1 cellular context compared by ENCODE assay signal in the genomic region with DNA sequence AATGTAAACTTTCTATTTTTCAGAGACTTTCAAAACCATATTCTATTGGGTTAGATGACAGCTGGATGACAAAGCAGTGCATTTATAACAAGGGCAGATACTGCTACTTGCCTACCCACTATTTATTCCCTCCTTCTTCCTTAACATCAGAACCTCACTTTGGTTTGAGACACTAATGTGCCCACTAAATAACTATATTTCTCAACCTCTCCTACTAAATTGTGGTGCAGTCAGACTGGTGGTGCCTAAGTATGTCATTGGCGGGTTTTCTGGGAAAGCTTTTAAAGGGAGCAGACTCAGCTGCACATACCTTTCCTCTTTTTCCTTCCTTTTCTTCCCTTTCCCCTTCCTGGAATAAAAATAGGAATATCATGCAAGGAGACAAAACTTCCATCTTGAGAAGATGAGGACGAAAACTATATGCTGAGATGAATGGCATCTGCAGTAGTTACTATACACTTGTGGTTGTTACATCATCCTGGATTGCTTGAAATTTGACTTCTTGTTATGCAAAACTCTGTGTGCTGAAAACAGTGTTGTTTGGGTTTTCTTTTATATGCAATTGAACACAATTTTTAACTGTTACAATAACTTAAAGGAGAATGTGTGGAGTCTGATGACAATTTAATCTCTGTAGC.
TF ChIP-seq lines count a peak whose summit lies in the region.

No MANE protein-coding gene starts in this region.

TF ChIP-seq in K562, 482 proteins besides CTCF, POLR2A, EP300 and RAD21 (continues in another document):
- TF ChIP-seq, protein P1, sequence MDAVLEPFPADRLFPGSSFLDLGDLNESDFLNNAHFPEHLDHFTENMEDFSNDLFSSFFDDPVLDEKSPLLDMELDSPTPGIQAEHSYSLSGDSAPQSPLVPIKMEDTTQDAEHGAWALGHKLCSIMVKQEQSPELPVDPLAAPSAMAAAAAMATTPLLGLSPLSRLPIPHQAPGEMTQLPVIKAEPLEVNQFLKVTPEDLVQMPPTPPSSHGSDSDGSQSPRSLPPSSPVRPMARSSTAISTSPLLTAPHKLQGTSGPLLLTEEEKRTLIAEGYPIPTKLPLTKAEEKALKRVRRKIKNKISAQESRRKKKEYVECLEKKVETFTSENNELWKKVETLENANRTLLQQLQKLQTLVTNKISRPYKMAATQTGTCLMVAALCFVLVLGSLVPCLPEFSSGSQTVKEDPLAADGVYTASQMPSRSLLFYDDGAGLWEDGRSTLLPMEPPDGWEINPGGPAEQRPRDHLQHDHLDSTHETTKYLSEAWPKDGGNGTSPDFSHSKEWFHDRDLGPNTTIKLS (IDR thresholded peaks at IDR 0.05; ENCODE audit: borderline replicate concordance, low read depth) = no peak
- TF ChIP-seq THRAP3 (IDR thresholded peaks at IDR 0.05; ENCODE audit: borderline replicate concordance) (no peak), ELF4 (CRISPR knock-in tag; IDR thresholded peaks at IDR 0.05) (no peak), POLR2AphosphoS5 (IDR thresholded peaks at IDR 0.05; ENCODE audit: control insufficient read depth, insufficient read depth, low read depth, low read length) (no peak), ZNF668 (CRISPR knock-in tag; IDR thresholded peaks at IDR 0.05) (no peak), SREBF2 (CRISPR knock-in tag; IDR thresholded peaks at IDR 0.05) (no peak), ZSCAN32 (CRISPR knock-in tag; IDR thresholded peaks at IDR 0.05) (peak; percentile 71), E2F3 (CRISPR knock-in tag; IDR thresholded peaks at IDR 0.05) (no peak), ZNF12 (CRISPR knock-in tag; IDR thresholded peaks at IDR 0.05) (no peak), CTBP1 (IDR thresholded peaks at IDR 0.05; ENCODE audit: borderline replicate concordance) (no peak), ZNF184 (CRISPR knock-in tag; IDR thresholded peaks at IDR 0.05) (no peak), SRSF3 (IDR thresholded peaks at IDR 0.05; ENCODE audit: insufficient read depth, low read length) (no peak), ZNF134 (CRISPR knock-in tag; conservative IDR thresholded peaks at IDR 0.05) (no peak), OTX1 (CRISPR knock-in tag; IDR thresholded peaks at IDR 0.05) (no peak), DIDO1 (tag; IDR thresholded peaks at IDR 0.05; ENCODE audit: low read depth) (no peak), SP2 (IDR thresholded peaks at IDR 0.05; ENCODE audit: extremely low read depth, low read depth, low read length, poor library complexity, severe bottlenecking) (no peak), HDAC1 (IDR thresholded peaks at IDR 0.05) (no peak), KLF10 (CRISPR knock-in tag; IDR thresholded peaks at IDR 0.05) (no peak), RAD51 (IDR thresholded peaks at IDR 0.05; ENCODE audit: borderline replicate concordance, low read depth) (no peak), CEBPG (CRISPR knock-in tag; IDR thresholded peaks at IDR 0.05) (no peak), CEBPG (tag; conservative IDR thresholded peaks at IDR 0.05 in 1 of 2, IDR thresholded peaks at IDR 0.05 in 1 of 2) (peak; percentile 75 to 83), CHD4 (IDR thresholded peaks at IDR 0.05; ENCODE audit: insufficient read depth, insufficient replicate concordance, low read depth, low read length, poor library complexity, severe bottlenecking) (no peak), PHF21A (IDR thresholded peaks at IDR 0.05; ENCODE audit: borderline replicate concordance, low read depth) (no peak), CEBPB (tag; IDR thresholded peaks at IDR 0.05) (0 out of 2 replicates have a peak, but pooled peaks have one; percentile 36), RBFOX2 (IDR thresholded peaks at IDR 0.05; ENCODE audit: low read depth, low read length) (peak; percentile 47), POLR2H (tag; IDR thresholded peaks at IDR 0.05; ENCODE audit: low read depth) (peak; percentile 40; the same call in 1 of the 2 replicates), FOS (IDR thresholded peaks at IDR 0.05; ENCODE audit: extremely low read depth, insufficient read length) (no peak), SUPT5H (IDR thresholded peaks at IDR 0.05) (no peak)
- TF ChIP-seq, protein P2, sequence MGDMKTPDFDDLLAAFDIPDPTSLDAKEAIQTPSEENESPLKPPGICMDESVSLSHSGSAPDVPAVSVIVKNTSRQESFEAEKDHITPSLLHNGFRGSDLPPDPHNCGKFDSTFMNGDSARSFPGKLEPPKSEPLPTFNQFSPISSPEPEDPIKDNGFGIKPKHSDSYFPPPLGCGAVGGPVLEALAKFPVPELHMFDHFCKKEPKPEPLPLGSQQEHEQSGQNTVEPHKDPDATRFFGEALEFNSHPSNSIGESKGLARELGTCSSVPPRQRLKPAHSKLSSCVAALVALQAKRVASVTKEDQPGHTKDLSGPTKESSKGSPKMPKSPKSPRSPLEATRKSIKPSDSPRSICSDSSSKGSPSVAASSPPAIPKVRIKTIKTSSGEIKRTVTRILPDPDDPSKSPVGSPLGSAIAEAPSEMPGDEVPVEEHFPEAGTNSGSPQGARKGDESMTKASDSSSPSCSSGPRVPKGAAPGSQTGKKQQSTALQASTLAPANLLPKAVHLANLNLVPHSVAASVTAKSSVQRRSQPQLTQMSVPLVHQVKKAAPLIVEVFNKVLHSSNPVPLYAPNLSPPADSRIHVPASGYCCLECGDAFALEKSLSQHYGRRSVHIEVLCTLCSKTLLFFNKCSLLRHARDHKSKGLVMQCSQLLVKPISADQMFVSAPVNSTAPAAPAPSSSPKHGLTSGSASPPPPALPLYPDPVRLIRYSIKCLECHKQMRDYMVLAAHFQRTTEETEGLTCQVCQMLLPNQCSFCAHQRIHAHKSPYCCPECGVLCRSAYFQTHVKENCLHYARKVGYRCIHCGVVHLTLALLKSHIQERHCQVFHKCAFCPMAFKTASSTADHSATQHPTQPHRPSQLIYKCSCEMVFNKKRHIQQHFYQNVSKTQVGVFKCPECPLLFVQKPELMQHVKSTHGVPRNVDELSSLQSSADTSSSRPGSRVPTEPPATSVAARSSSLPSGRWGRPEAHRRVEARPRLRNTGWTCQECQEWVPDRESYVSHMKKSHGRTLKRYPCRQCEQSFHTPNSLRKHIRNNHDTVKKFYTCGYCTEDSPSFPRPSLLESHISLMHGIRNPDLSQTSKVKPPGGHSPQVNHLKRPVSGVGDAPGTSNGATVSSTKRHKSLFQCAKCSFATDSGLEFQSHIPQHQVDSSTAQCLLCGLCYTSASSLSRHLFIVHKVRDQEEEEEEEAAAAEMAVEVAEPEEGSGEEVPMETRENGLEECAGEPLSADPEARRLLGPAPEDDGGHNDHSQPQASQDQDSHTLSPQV (IDR thresholded peaks at IDR 0.05) = 0 out of 2 replicates have a peak, but pooled peaks have one; percentile 9
- TF ChIP-seq, protein P3, sequence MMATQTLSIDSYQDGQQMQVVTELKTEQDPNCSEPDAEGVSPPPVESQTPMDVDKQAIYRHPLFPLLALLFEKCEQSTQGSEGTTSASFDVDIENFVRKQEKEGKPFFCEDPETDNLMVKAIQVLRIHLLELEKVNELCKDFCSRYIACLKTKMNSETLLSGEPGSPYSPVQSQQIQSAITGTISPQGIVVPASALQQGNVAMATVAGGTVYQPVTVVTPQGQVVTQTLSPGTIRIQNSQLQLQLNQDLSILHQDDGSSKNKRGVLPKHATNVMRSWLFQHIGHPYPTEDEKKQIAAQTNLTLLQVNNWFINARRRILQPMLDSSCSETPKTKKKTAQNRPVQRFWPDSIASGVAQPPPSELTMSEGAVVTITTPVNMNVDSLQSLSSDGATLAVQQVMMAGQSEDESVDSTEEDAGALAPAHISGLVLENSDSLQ (IDR thresholded peaks at IDR 0.05) = peak; percentile 54; the same call in 1 of the 2 replicates
- TF ChIP-seq, protein P4, sequence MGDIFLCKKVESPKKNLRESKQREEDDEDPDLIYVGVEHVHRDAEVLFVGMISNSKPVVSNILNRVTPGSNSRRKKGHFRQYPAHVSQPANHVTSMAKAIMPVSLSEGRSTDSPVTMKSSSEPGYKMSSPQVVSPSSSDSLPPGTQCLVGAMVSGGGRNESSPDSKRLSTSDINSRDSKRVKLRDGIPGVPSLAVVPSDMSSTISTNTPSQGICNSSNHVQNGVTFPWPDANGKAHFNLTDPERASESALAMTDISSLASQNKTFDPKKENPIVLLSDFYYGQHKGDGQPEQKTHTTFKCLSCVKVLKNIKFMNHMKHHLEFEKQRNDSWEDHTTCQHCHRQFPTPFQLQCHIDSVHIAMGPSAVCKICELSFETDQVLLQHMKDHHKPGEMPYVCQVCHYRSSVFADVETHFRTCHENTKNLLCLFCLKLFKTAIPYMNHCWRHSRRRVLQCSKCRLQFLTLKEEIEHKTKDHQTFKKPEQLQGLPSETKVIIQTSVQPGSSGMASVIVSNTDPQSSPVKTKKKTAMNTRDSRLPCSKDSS (IDR thresholded peaks at IDR 0.05; ENCODE audit: low read depth, partially characterized antibody) = no peak
- TF ChIP-seq, protein P5, sequence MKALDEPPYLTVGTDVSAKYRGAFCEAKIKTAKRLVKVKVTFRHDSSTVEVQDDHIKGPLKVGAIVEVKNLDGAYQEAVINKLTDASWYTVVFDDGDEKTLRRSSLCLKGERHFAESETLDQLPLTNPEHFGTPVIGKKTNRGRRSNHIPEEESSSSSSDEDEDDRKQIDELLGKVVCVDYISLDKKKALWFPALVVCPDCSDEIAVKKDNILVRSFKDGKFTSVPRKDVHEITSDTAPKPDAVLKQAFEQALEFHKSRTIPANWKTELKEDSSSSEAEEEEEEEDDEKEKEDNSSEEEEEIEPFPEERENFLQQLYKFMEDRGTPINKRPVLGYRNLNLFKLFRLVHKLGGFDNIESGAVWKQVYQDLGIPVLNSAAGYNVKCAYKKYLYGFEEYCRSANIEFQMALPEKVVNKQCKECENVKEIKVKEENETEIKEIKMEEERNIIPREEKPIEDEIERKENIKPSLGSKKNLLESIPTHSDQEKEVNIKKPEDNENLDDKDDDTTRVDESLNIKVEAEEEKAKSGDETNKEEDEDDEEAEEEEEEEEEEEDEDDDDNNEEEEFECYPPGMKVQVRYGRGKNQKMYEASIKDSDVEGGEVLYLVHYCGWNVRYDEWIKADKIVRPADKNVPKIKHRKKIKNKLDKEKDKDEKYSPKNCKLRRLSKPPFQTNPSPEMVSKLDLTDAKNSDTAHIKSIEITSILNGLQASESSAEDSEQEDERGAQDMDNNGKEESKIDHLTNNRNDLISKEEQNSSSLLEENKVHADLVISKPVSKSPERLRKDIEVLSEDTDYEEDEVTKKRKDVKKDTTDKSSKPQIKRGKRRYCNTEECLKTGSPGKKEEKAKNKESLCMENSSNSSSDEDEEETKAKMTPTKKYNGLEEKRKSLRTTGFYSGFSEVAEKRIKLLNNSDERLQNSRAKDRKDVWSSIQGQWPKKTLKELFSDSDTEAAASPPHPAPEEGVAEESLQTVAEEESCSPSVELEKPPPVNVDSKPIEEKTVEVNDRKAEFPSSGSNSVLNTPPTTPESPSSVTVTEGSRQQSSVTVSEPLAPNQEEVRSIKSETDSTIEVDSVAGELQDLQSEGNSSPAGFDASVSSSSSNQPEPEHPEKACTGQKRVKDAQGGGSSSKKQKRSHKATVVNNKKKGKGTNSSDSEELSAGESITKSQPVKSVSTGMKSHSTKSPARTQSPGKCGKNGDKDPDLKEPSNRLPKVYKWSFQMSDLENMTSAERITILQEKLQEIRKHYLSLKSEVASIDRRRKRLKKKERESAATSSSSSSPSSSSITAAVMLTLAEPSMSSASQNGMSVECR (CRISPR knock-in tag; IDR thresholded peaks at IDR 0.05) = no peak
- TF ChIP-seq, protein P6, sequence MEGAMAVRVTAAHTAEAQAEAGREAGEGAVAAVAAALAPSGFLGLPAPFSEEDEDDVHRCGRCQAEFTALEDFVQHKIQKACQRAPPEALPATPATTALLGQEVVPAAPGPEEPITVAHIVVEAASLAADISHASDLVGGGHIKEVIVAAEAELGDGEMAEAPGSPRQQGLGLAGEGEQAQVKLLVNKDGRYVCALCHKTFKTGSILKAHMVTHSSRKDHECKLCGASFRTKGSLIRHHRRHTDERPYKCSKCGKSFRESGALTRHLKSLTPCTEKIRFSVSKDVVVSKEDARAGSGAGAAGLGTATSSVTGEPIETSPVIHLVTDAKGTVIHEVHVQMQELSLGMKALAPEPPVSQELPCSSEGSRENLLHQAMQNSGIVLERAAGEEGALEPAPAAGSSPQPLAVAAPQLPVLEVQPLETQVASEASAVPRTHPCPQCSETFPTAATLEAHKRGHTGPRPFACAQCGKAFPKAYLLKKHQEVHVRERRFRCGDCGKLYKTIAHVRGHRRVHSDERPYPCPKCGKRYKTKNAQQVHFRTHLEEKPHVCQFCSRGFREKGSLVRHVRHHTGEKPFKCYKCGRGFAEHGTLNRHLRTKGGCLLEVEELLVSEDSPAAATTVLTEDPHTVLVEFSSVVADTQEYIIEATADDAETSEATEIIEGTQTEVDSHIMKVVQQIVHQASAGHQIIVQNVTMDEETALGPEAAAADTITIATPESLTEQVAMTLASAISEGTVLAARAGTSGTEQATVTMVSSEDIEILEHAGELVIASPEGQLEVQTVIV (CRISPR knock-in tag; IDR thresholded peaks at IDR 0.05; ENCODE audit: borderline replicate concordance) = no peak
- TF ChIP-seq, protein P7, sequence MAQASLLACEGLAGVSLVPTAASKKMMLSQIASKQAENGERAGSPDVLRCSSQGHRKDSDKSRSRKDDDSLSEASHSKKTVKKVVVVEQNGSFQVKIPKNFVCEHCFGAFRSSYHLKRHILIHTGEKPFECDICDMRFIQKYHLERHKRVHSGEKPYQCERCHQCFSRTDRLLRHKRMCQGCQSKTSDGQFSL (CRISPR knock-in tag; IDR thresholded peaks at IDR 0.05) = no peak
- TF ChIP-seq, protein P7 (tag; IDR thresholded peaks at IDR 0.05) = no peak
- TF ChIP-seq, protein P8, sequence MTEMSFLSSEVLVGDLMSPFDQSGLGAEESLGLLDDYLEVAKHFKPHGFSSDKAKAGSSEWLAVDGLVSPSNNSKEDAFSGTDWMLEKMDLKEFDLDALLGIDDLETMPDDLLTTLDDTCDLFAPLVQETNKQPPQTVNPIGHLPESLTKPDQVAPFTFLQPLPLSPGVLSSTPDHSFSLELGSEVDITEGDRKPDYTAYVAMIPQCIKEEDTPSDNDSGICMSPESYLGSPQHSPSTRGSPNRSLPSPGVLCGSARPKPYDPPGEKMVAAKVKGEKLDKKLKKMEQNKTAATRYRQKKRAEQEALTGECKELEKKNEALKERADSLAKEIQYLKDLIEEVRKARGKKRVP (CRISPR knock-in tag; IDR thresholded peaks at IDR 0.05) = peak; percentile 69
- TF ChIP-seq, protein P9, sequence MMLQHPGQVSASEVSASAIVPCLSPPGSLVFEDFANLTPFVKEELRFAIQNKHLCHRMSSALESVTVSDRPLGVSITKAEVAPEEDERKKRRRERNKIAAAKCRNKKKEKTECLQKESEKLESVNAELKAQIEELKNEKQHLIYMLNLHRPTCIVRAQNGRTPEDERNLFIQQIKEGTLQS (IDR thresholded peaks at IDR 0.05) = peak; percentile 71
- TF ChIP-seq, protein P9 (CRISPR knock-in tag; conservative IDR thresholded peaks at IDR 0.05) = no peak
